Comparison of ENCODE assay signal across 8 cellular contexts in genomic region chr5:53109436-53110127, GRCh38. TPM values are rescaled to one million over a fixed set of nuclear protein-coding genes. Genes with fewer than 3 reads are reported as not detected.
DNase-seq lines count a peak whose midpoint lies in the region; ATAC-seq and TF ChIP-seq lines count a peak whose summit lies in the region.

Gene MOCS2 (minus strand): TSS chr5:53109757. CDS start chr5:53107174, 2,583 bp downstream.

- H3K4me1 ChIP-seq in Peyer's patch, result peaks cover 0 to 28% (median 0%) of the 10 kb centered on the region in 4 donors
- peaks cover 8% of the 10 kb centered on the region for H3K4me1 ChIP-seq in muscle layer of colon (ENCODE audit: insufficient read depth, low read length)

- H3K9ac ChIP-seq in muscle layer of colon (ENCODE audit: low read length), result peak within 1 kb of the TSS; percentile 83

- no peak for TF ChIP-seq CTCF in Peyer's patch (IDR thresholded peaks at IDR 0.05)

- peak within 1 kb of the TSS; percentile 66 for H3K27ac ChIP-seq in KOPT-K1 (ENCODE audit: low read depth, low read length, poor library complexity, severe bottlenecking)
- H3K27ac ChIP-seq in Peyer's patch, result peak within 1 kb of the TSS; percentile 73 to 87 (median 76)
- peak within 1 kb of the TSS; percentile 82 for H3K27ac ChIP-seq in muscle layer of colon (ENCODE audit: low read depth, low read length)

- peak; percentile 94 for ATAC-seq in GM21825 (IDR thresholded peaks at IDR 0.05; ENCODE audit: unreplicated experiment)
- peak; percentile 100 for ATAC-seq in esophagus mucosa

- peak; percentile 50 for DNase-seq in DMS79 treated with DMSO at 0.1 percent for 48 hours (lab: John Stamatoyannopoulos, UW)
- peak; percentile 85 to 96 (median 93) for DNase-seq in Peyer's patch
- peak; percentile 90 to 93 for DNase-seq in activated T-cell treated with anti-CD3 and anti-CD28 coated beads, Interleukin-2, amount 50 U/mL, for 48 hours
- DNase-seq in stimulated activated CD8-positive, alpha-beta memory T cell treated with anti-CD3 and anti-CD28 coated beads, Interleukin-7, amount 100 ng/mL, for 1 hour (ENCODE audit: low read depth in 2 of 2), result peak; percentile 68 to 81

- H3K27me3 ChIP-seq in Peyer's patch (no peaks in the 10 kb centered on the region), muscle layer of colon (ENCODE audit: control insufficient read depth in 1 of 2, insufficient read depth in 2 of 2, low read length in 2 of 2) (no peaks in the 10 kb centered on the region)

- H3K9me3 ChIP-seq in KOPT-K1 (ENCODE audit: insufficient read depth, low read length, poor library complexity, severe bottlenecking) (no peaks in the 10 kb centered on the region), Peyer's patch (no peaks in the 10 kb centered on the region), muscle layer of colon (ENCODE audit: low read length) (no peaks in the 10 kb centered on the region)

- peaks cover 20% of the 10 kb centered on the region for H3K36me3 ChIP-seq in KOPT-K1 (ENCODE audit: insufficient read depth, low read length)
- H3K36me3 ChIP-seq in Peyer's patch, result no peaks in the 10 kb centered on the region
- H3K36me3 ChIP-seq in muscle layer of colon (ENCODE audit: insufficient read depth, low read length), result no peaks in the 10 kb centered on the region

- peak within 1 kb of the TSS; percentile 59 to 76 (median 73) for H3K4me3 ChIP-seq in Peyer's patch
- H3K4me3 ChIP-seq in muscle layer of colon (ENCODE audit: low read depth in 1 of 2, low read length in 2 of 2), result peak within 1 kb of the TSS; percentile 57 to 92

- peak; percentile 71 to 76 for TF ChIP-seq POLR2A in Peyer's patch (IDR thresholded peaks at IDR 0.05)

RNA-seq across cellular contexts. Expression of gene MOCS2, which starts in this region (rescaled TPM):
- 10 to 100 TPM; 24.5 to 38.4 (median 31.3) TPM for total RNA-seq in Peyer's patch
- total RNA-seq in esophagus mucosa, result 21.7 TPM

Comparison
In these comparisons a context has a peak if more than half of its experiments do, and no peak if none do; other contexts are left out.
1. Peak in every context shown above with its lines: DNase-seq, ATAC-seq, H3K4me3 ChIP-seq and H3K27ac ChIP-seq.